17 cellular contexts compared by ENCODE assay signal in the genomic region with DNA sequence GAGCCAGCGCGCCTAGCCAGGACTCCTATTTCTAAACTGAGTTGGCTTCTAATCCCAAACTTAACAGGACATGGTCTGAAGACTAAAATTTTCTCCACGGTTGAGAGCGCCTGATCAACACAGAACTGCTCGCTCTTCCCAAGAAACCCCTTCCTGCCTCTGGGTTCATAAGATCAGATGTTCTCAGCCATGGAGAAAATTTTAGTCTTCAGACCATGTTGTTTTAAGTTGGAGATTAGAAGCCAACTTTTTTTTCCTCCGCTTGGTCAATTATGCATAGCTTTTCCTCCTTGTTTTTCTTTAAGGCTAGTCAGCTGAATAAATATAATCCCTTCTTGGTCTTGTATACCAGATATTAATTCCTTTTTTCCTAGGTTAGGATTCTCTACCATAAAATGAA.
"Had no signal": no experiment of that assay in that cellular context is flagged by ENCODE, and none has a peak within 500 bp of the region (broad histone marks: within the 10 kb centered on the region; RNA-seq: fewer than 3 reads in every experiment).

No MANE protein-coding gene starts in this region.

- DNase-seq: natural killer cell; occipital lobe; ovary; posterior cingulate gyrus; psoas muscle; right cardiac atrium; right lobe of liver; sigmoid colon; small intestine; stimulated activated CD4-positive, alpha-beta T cell treated with anti-CD3 and anti-CD28 coated beads, Interleukin-15, amount 100 ng/mL, for 24 hours; stimulated activated CD4-positive, alpha-beta T cell treated with anti-CD3 and anti-CD28 coated beads, Interleukin-2, amount 100 ng/mL, for 24 hours; stimulated activated CD4-positive, alpha-beta T cell treated with anti-CD3 and anti-CD28 coated beads, Interleukin-2, amount 100 ng/mL, for 48 hours; stimulated activated CD4-positive, alpha-beta T cell treated with anti-CD3 and anti-CD28 coated beads, Interleukin-4, amount 100 ng/mL, for 24 hours; stimulated activated naive B cell treated with anti-CD40 and anti-IgM and Interleukin-4, amounts not matched to agents 10 μg/mL and 1 μg/mL and 100 μg/mL, for 72 hours; stimulated activated naive CD4-positive, alpha-beta T cell treated with Interleukin-2 at 50 U/mL for 16 hours; stomach; upper lobe of right lung had no signal
